ENCODE assay signal across 15 cellular contexts in genomic region chr3:67290424-67290823, GRCh38.
DNase-seq lines count a peak whose midpoint lies in the region; ATAC-seq and TF ChIP-seq lines count a peak whose summit lies in the region.
"Had no signal": no experiment of that assay in that cellular context is flagged by ENCODE, and none has a peak within 500 bp of the region (broad histone marks: within the 10 kb centered on the region; RNA-seq: fewer than 3 reads in every experiment).

No MANE protein-coding gene starts in this region.

- no peaks in the 10 kb centered on the region for H3F3A ChIP-seq in MM.1S (ENCODE audit: insufficient read depth, low read length)

- no peak overlapping the region for H2AFZ ChIP-seq in MM.1S (ENCODE audit: low read length)
- H2AFZ ChIP-seq: PC-9 had no signal

- no peak overlapping the region for H3K4me3 ChIP-seq in heart right ventricle
- no peak overlapping the region for H3K4me3 ChIP-seq in MM.1S (ENCODE audit: low read length)
- no peak overlapping the region for H3K4me3 ChIP-seq in spleen
- H3K4me3 ChIP-seq: A549, body of pancreas, PC-9 had no signal

- H3K79me2 ChIP-seq in MM.1S (ENCODE audit: low read length), result no peaks in the 10 kb centered on the region

- TF ChIP-seq POLR2A in spleen (IDR thresholded peaks at IDR 0.05), result no peak

- H3K4me1 Mint-ChIP-seq in activated CD8-positive, alpha-beta T cell treated with anti-CD3 and anti-CD28 coated beads, Interleukin-2, amount 10 ng/mL, durations not matched to agents 7 days and 5 days (ENCODE audit: low read depth), result no peaks in the 10 kb centered on the region

- TF ChIP-seq CTCF in heart right ventricle (IDR thresholded peaks at IDR 0.05) (no peak), MM.1S (IDR thresholded peaks at IDR 0.05; ENCODE audit: low read length) (no peak), spleen (IDR thresholded peaks at IDR 0.05 in 8 of 11, conservative IDR thresholded peaks at IDR 0.05 in 3 of 11) (no peak)

- H3K27me3 ChIP-seq in heart right ventricle, result no peaks in the 10 kb centered on the region
- H3K27me3 ChIP-seq in MM.1S (replicated peaks; ENCODE audit: insufficient read depth, low read length), result no peaks in the 10 kb centered on the region
- H3K27me3 ChIP-seq in spleen (replicated peaks in 1 of 7), result no peaks in the 10 kb centered on the region
- H3K27me3 ChIP-seq: body of pancreas had no signal

- H3K9me3 Mint-ChIP-seq in activated CD8-positive, alpha-beta T cell treated with anti-CD3 and anti-CD28 coated beads, Interleukin-2, amount 10 ng/mL, durations not matched to agents 7 days and 5 days (ENCODE audit: insufficient read depth), result no peaks in the 10 kb centered on the region
- H3K9me3 Mint-ChIP-seq: naive thymus-derived CD8-positive, alpha-beta T cell had no signal

- no peak overlapping the region for H3K27ac Mint-ChIP-seq in activated CD8-positive, alpha-beta T cell treated with anti-CD3 and anti-CD28 coated beads, Interleukin-2, amount 10 ng/mL, durations not matched to agents 7 days and 5 days
- H3K27ac Mint-ChIP-seq: naive thymus-derived CD8-positive, alpha-beta T cell had no signal

- ATAC-seq in GM19452 (IDR thresholded peaks at IDR 0.05; ENCODE audit: unreplicated experiment) (peak; percentile 70), HG03432 (IDR thresholded peaks at IDR 0.05; ENCODE audit: unreplicated experiment) (peak; percentile 42), heart right ventricle (peak in 6 of 8 donors; percentile 23 to 58 (median 44)), esophagus mucosa (no peak)
- no peak for ATAC-seq in activated CD8-positive, alpha-beta T cell treated with anti-CD3 and anti-CD28 coated beads, Interleukin-2, amount 10 ng/mL, durations not matched to agents 7 days and 5 days
- ATAC-seq: A549; body of pancreas; naive thymus-derived CD8-positive, alpha-beta T cell had no signal

- 75 to 82% methylated on average over 4 of the region's 4 CpGs for WGBS in heart right ventricle, 2 donors
- WGBS in spleen, 5 donors, result 58 to 77% (median 64%) methylated on average over 4 of the region's 4 CpGs

- H3K36me3 ChIP-seq in heart right ventricle, result no peaks in the 10 kb centered on the region
- no peaks in the 10 kb centered on the region for H3K36me3 ChIP-seq in MM.1S (replicated peaks; ENCODE audit: insufficient read depth, low read length)
- H3K36me3 ChIP-seq in spleen, result no peaks in the 10 kb centered on the region

- no peak overlapping the region for H3K27ac ChIP-seq in heart right ventricle
- H3K27ac ChIP-seq in MM.1S (ENCODE audit: low read length), result no peak overlapping the region
- peak overlapping the region in 1 of 8 donors; percentile 6 for H3K27ac ChIP-seq in spleen
- H3K27ac ChIP-seq: A549, body of pancreas, PC-9 had no signal

- H3K27me3 Mint-ChIP-seq in activated CD8-positive, alpha-beta T cell treated with anti-CD3 and anti-CD28 coated beads, Interleukin-2, amount 10 ng/mL, durations not matched to agents 7 days and 5 days (ENCODE audit: low read depth), result no peaks in the 10 kb centered on the region
- H3K27me3 Mint-ChIP-seq: naive thymus-derived CD8-positive, alpha-beta T cell had no signal

- H3K4me2 ChIP-seq in MM.1S (ENCODE audit: low read depth, low read length), result no peak overlapping the region
- H3K4me2 ChIP-seq: A549, PC-9 had no signal

- CTCF ChIA-PET in activated CD8-positive, alpha-beta T cell treated with anti-CD3 and anti-CD28 coated beads, Interleukin-2, amount 10 ng/mL, durations not matched to agents 7 days and 5 days (lab: Charles Lee), result no interaction called here

- intact Hi-C loops in heart right ventricle (cut with DNase I) (no loop called here), spleen (cut with DNase I; ENCODE audit: low total_unique reads) (no loop called here)

- H3K4me1 ChIP-seq in heart right ventricle, result peaks cover 0 to 4% (median 0%) of the 10 kb centered on the region in 9 donors
- H3K4me1 ChIP-seq in MM.1S (ENCODE audit: low read length), result no peaks in the 10 kb centered on the region
- peaks cover 0 to 18% (median 0%) of the 10 kb centered on the region in 6 donors for H3K4me1 ChIP-seq in spleen
- H3K4me1 ChIP-seq: A549, body of pancreas had no signal

- peak; percentile 70 for DNase-seq in Ammon's horn (ENCODE audit: low spot score)
- DNase-seq in heart right ventricle, result no peak
- no peak for DNase-seq in MM.1S
- DNase-seq in activated CD8-positive, alpha-beta T cell treated with anti-CD3 and anti-CD28 coated beads, Interleukin-2, amount 10 ng/mL, durations not matched to agents 7 days and 5 days, result no peak
- no peak for DNase-seq in spleen
- DNase-seq: DND-41; naive thymus-derived CD8-positive, alpha-beta T cell; NCI-H1930; PC-9; small intestine had no signal

- POLR2A ChIA-PET in activated CD8-positive, alpha-beta T cell treated with anti-CD3 and anti-CD28 coated beads, Interleukin-2, amount 10 ng/mL, durations not matched to agents 7 days and 5 days (lab: Charles Lee), result no interaction called here

- no peaks in the 10 kb centered on the region for H3K36me3 Mint-ChIP-seq in activated CD8-positive, alpha-beta T cell treated with anti-CD3 and anti-CD28 coated beads, Interleukin-2, amount 10 ng/mL, durations not matched to agents 7 days and 5 days (ENCODE audit: low read depth)
- H3K36me3 Mint-ChIP-seq: naive thymus-derived CD8-positive, alpha-beta T cell had no signal

- H3K9ac ChIP-seq in MM.1S (ENCODE audit: low read length), result no peak overlapping the region

- H4K20me1 ChIP-seq in MM.1S (ENCODE audit: insufficient read depth, low read length), result no peaks in the 10 kb centered on the region

- no peak overlapping the region for H3K4me3 Mint-ChIP-seq in activated CD8-positive, alpha-beta T cell treated with anti-CD3 and anti-CD28 coated beads, Interleukin-2, amount 10 ng/mL, durations not matched to agents 7 days and 5 days
- H3K4me3 Mint-ChIP-seq: naive thymus-derived CD8-positive, alpha-beta T cell had no signal

- no peaks in the 10 kb centered on the region for H3K9me2 ChIP-seq in MM.1S (replicated peaks; ENCODE audit: insufficient read depth, low read length)

- H3K9me3 ChIP-seq in heart right ventricle (no peaks in the 10 kb centered on the region), MM.1S (replicated peaks; ENCODE audit: insufficient read depth, low read length) (no peaks in the 10 kb centered on the region), spleen (no peaks in the 10 kb centered on the region)
- H3K9me3 ChIP-seq: A549, body of pancreas had no signal

Comparison
In these comparisons a context has a peak if more than half of its experiments do, and no peak if none do; other contexts are left out.
1. ATAC-seq: peak in GM19452 (single experiment), HG03432 (single experiment) and heart right ventricle (6 of 8); none in activated CD8-positive, alpha-beta T cell treated with anti-CD3 and anti-CD28 coated beads, Interleukin-2, amount 10 ng/mL, durations not matched to agents 7 days and 5 days (single experiment) and esophagus mucosa (single experiment).